Comparison of ENCODE assay signal across 8 cellular contexts in genomic region chrX:101617211-101618191, GRCh38. TPM values are rescaled to one million over a fixed set of nuclear protein-coding genes. Genes with fewer than 3 reads are reported as not detected.
A peak's percentile ranks its signal among the peaks of the same experiment; 100 is the strongest.
DNase-seq lines count a peak whose midpoint lies in the region; ATAC-seq and TF ChIP-seq lines count a peak whose summit lies in the region.

TSS of gene ARMCX6 (minus strand) at chrX:101618000. CDS start at chrX:101616620, 1,380 bp downstream.

- 0 to 1% methylated on average over 4 to 28 of the region's 39 CpGs for WGBS in testis, 2 donors

- TF ChIP-seq CTCF in RWPE2 (IDR thresholded peaks at IDR 0.05; ENCODE audit: poor library complexity, severe bottlenecking) (peak; percentile 47), testis (IDR thresholded peaks at IDR 0.05) (peak in 1 of 3 experiments; percentile 35)

- peak; percentile 76 for DNase-seq in Daoy (ENCODE audit: low read depth)
- peak; percentile 1 for DNase-seq in KG1 (lab: John Stamatoyannopoulos, UW)
- no peak for DNase-seq in RWPE2 (ENCODE audit: low spot score)
- DNase-seq in activated gamma-delta T cell treated with Interleukin-2 at 50 U/mL for 16 hours = peak; percentile 59
- peak; percentile 73 for DNase-seq in germinal center (ENCODE audit: low spot score)
- DNase-seq in occipital lobe (lab: John Stamatoyannopoulos, UW) = peak; percentile 41
- peak; percentile 88 for DNase-seq in testis

- ATAC-seq in GM21717 (IDR thresholded peaks at IDR 0.05; ENCODE audit: unreplicated experiment) = peak; percentile 92
- peak; percentile 84 for ATAC-seq in RWPE2 (ENCODE audit: low read depth)

- intact Hi-C loops in testis (cut with DNase I; ENCODE audit: low total_unique reads) = no loop called here

- H3K9me3 ChIP-seq in RWPE2 (ENCODE audit: severe bottlenecking) (no peaks in the 10 kb centered on the region), testis (no peaks in the 10 kb centered on the region)

- H3K27me3 ChIP-seq in RWPE2 (ENCODE audit: insufficient read depth, poor library complexity, severe bottlenecking) (no peaks in the 10 kb centered on the region), testis (no peaks in the 10 kb centered on the region)

- TF ChIP-seq POLR2A in testis (IDR thresholded peaks at IDR 0.05) = no peak

- H3K4me3 ChIP-seq in RWPE2 (ENCODE audit: severe bottlenecking) (peak within 1 kb of the TSS; percentile 50), testis (peak within 1 kb of the TSS; percentile 53 to 75)

- H3K27ac ChIP-seq in RWPE2 (ENCODE audit: poor library complexity, severe bottlenecking) = no peak within 1 kb of the TSS
- peak within 1 kb of the TSS; percentile 68 to 86 for H3K27ac ChIP-seq in testis

- H3K4me1 ChIP-seq in RWPE2 (ENCODE audit: insufficient read depth, poor library complexity, severe bottlenecking) = no peaks in the 10 kb centered on the region
- no peaks in the 10 kb centered on the region for H3K4me1 ChIP-seq in testis

- H3K36me3 ChIP-seq in RWPE2 (ENCODE audit: low read depth) (no peaks in the 10 kb centered on the region; the same call in 1 of the 2 replicates), testis (ENCODE audit: low read depth, missing control alignments) (no peaks in the 10 kb centered on the region)

RNA-seq across cellular contexts. Expression of gene ARMCX6, which starts in this region (rescaled TPM):
- total RNA-seq in Daoy (2014; rRNA removed; shearing (Covaris generic)) = 20.8 and 23.8 TPM in 2 replicates
- total RNA-seq in occipital lobe (19.7 TPM), testis (10 to 100 TPM; 28.4 to 29.7 TPM)
- 29.3 TPM for polyA plus RNA-seq in testis (ENCODE audit: insufficient read depth, low read depth, low replicate concordance)
